Comparison of ENCODE assay signal across 21 cellular contexts in the genomic region with DNA sequence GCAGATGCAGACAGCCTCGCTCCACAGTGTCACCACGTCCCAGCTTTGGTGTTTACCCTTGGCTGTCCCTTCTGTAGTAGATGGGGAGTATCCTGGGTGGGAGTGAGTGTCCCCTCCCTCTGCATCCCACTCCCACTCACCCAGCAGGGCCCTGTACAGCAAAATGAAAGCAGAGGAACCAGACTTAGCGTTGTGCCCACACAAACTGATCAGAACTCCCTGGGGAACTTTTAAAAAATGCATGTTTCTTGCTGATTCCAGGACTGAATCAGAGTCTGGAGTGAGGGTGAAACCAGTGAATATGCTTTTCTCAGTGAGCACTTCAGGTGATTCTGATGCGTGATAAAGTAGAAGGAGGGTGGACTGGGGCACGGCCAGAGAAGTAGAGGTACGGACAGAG. TPM values are rescaled to one million over a fixed set of nuclear protein-coding genes. Genes with fewer than 3 reads are reported as not detected.
A peak's percentile ranks its signal among the peaks of the same experiment; 100 is the strongest.
DNase-seq lines count a peak whose midpoint lies in the region; ATAC-seq, FAIRE-seq and TF ChIP-seq lines count a peak whose summit lies in the region.
"Had no signal": no experiment of that assay in that cellular context is flagged by ENCODE, and none has a peak within 500 bp of the region (broad histone marks: within the 10 kb centered on the region; RNA-seq: fewer than 3 reads in every experiment).

No MANE protein-coding gene starts in this region.

- peak overlapping the region; percentile 19 for H3K27ac Mint-ChIP-seq in neural crest cell (ENCODE audit: unreplicated experiment)
- H3K27ac Mint-ChIP-seq: activated CD4-positive, alpha-beta T cell treated with anti-CD3 and anti-CD28 coated beads for 36 hours; activated naive CD4-positive, alpha-beta T cell treated with anti-CD3 and anti-CD28 coated beads, Interleukin-2, amount 50 U/mL, for 24 hours; CD8-positive, alpha-beta memory T cell; T-helper 17 cell had no signal

- ATAC-seq in upper lobe of right lung, result no peak
- ATAC-seq: activated CD4-positive, alpha-beta T cell treated with anti-CD3 and anti-CD28 coated beads for 36 hours; GM12878; T-helper 17 cell had no signal

- no peak for TF ChIP-seq CTCF in Peyer's patch (IDR thresholded peaks at IDR 0.05)
- no peak for TF ChIP-seq CTCF in fibroblast of mammary gland (conservative IDR thresholded peaks at IDR 0.05; ENCODE audit: control insufficient read depth, insufficient read depth, low read depth, low read length)
- TF ChIP-seq CTCF in neural crest cell (conservative IDR thresholded peaks at IDR 0.05), result no peak
- no peak for TF ChIP-seq CTCF in upper lobe of right lung (IDR thresholded peaks at IDR 0.05)

- H3K27me3 ChIP-seq in Peyer's patch (no peaks in the 10 kb centered on the region), upper lobe of right lung (no peaks in the 10 kb centered on the region)

- H3K4me1 Mint-ChIP-seq in neural crest cell, result peaks cover 41% of the 10 kb centered on the region
- H3K4me1 Mint-ChIP-seq: activated CD4-positive, alpha-beta T cell treated with anti-CD3 and anti-CD28 coated beads for 36 hours had no signal

- H3K36me3 ChIP-seq in Peyer's patch (peaks cover 0 to 2% (median 0%) of the 10 kb centered on the region in 3 donors), upper lobe of right lung (peaks cover 3% of the 10 kb centered on the region)

- H3K9me3 Mint-ChIP-seq in neural crest cell, result no peaks in the 10 kb centered on the region
- H3K9me3 Mint-ChIP-seq: activated naive CD4-positive, alpha-beta T cell treated with anti-CD3 and anti-CD28 coated beads, Interleukin-2, amount 50 U/mL, for 24 hours; CD8-positive, alpha-beta memory T cell had no signal

- H3K9me3 ChIP-seq in Peyer's patch (no peaks in the 10 kb centered on the region), upper lobe of right lung (no peaks in the 10 kb centered on the region)

- TF ChIP-seq POLR2A in Peyer's patch (IDR thresholded peaks at IDR 0.05), result no peak
- TF ChIP-seq POLR2A in H54 (IDR thresholded peaks at IDR 0.05; ENCODE audit: low read depth, low read length), result no peak

- H3K36me3 Mint-ChIP-seq in neural crest cell (ENCODE audit: low read depth), result no peaks in the 10 kb centered on the region
- H3K36me3 Mint-ChIP-seq: activated naive CD4-positive, alpha-beta T cell treated with anti-CD3 and anti-CD28 coated beads, Interleukin-2, amount 50 U/mL, for 24 hours had no signal

- H3K27ac ChIP-seq in Peyer's patch (peak overlapping the region in 3 of 4 donors; percentile 19 to 73 (median 60)), upper lobe of right lung (peak overlapping the region; percentile 86)

- no peak for FAIRE-seq in H54 (lab: Jason Lieb, UNC)
- FAIRE-seq: endometrium, GM12878 had no signal

- peak overlapping the region in 2 of 4 donors; percentile 8 to 9 for H3K4me3 ChIP-seq in Peyer's patch
- H3K4me3 ChIP-seq in fibroblast of mammary gland (ENCODE audit: control insufficient read depth, low read depth, low read length), result peak overlapping the region; percentile 2
- H3K4me3 ChIP-seq in upper lobe of right lung, result peak overlapping the region; percentile 58
- H3K4me3 ChIP-seq: GM12878 had no signal

- peak in 1 of 3 donors; percentile 32 for DNase-seq in Peyer's patch
- DNase-seq in fibroblast of mammary gland (ENCODE audit: low read depth), result peak; percentile 56
- DNase-seq in neural crest cell (ENCODE audit: low read depth, low spot score), result no peak
- peak; percentile 16 for DNase-seq in upper lobe of right lung
- no peak for DNase-seq in NCI-H82 treated with DMSO at 0.1 percent for 48 hours (lab: John Stamatoyannopoulos, UW; ENCODE audit: unreplicated experiment)
- no peak for DNase-seq in activated CD4-positive, alpha-beta T cell treated with anti-CD3 and anti-CD28 coated beads for 1 hour
- DNase-seq in H54 (ENCODE audit: insufficient read length, low spot score), result no peak
- DNase-seq: activated CD4-positive, alpha-beta T cell treated with anti-CD3 and anti-CD28 coated beads for 36 hours; activated CD8-positive, alpha-beta memory T cell treated with anti-CD3 and anti-CD28 coated beads, Interleukin-2, amount 50 U/mL, for 48 hours; CD8-positive, alpha-beta memory T cell; EL; NCI-H2107; nucleus accumbens; stimulated activated CD4-positive, alpha-beta T cell treated with anti-CD3 and anti-CD28 coated beads, Interleukin-12 subunit alpha, Interleukin-12 subunit beta, amount 100 ng/mL, for 4 hours; T-helper 17 cell had no signal

- H3K4me3 Mint-ChIP-seq in neural crest cell, result no peak overlapping the region
- H3K4me3 Mint-ChIP-seq: activated CD4-positive, alpha-beta T cell treated with anti-CD3 and anti-CD28 coated beads for 36 hours; activated naive CD4-positive, alpha-beta T cell treated with anti-CD3 and anti-CD28 coated beads, Interleukin-2, amount 50 U/mL, for 24 hours; CD8-positive, alpha-beta memory T cell; T-helper 17 cell had no signal

- peaks cover 0 to 44% (median 3%) of the 10 kb centered on the region in 4 donors for H3K4me1 ChIP-seq in Peyer's patch
- H3K4me1 ChIP-seq in upper lobe of right lung, result peaks cover 60% of the 10 kb centered on the region

- no peaks in the 10 kb centered on the region for H3K27me3 Mint-ChIP-seq in neural crest cell (ENCODE audit: low read depth)

- intact Hi-C loops in upper lobe of right lung (cut with DNase I), result no loop called here

RNA-seq across cellular contexts. Expression of a gene that starts 2.9 kb away (rescaled TPM):
- total RNA-seq in Peyer's patch (100 to 1,000 TPM in 1 of 4 donors, 10 to 100 TPM in 3; 46.4 to 169 (median 56.8) TPM), neural crest cell (0.14 and 0.49 TPM in 2 replicates), upper lobe of right lung (223 TPM)
- total RNA-seq: activated CD4-positive, alpha-beta T cell treated with anti-CD3 and anti-CD28 coated beads for 36 hours; GM12878; MCF 10A; T-helper 17 cell had no signal

RNA-seq across cellular contexts. Expression of a gene that starts 22.3 kb away (rescaled TPM):
- total RNA-seq in Peyer's patch (not detected), neural crest cell (not detected in 2 replicates), upper lobe of right lung (not detected)
- total RNA-seq: activated CD4-positive, alpha-beta T cell treated with anti-CD3 and anti-CD28 coated beads for 36 hours; CD8-positive, alpha-beta memory T cell; GM12878; lung microvascular endothelial cell; MCF 10A; subcutaneous adipose tissue; T-helper 17 cell had no signal

RNA-seq across cellular contexts. Expression of a gene that starts 41.3 kb away (rescaled TPM):
- total RNA-seq in Peyer's patch, result 10 to 100 TPM in 3 of 4 donors, 1 to 10 TPM in 1; 9.1 to 71.6 (median 59.2) TPM
- 30.5 and 34.3 TPM in 2 replicates for total RNA-seq in neural crest cell
- 33.5 TPM for total RNA-seq in upper lobe of right lung

Comparison
In these comparisons a context has a peak if more than half of its experiments do, and no peak if none do; other contexts are left out.
1. DNase-seq: peak in fibroblast of mammary gland (single experiment) and upper lobe of right lung (single experiment); none in neural crest cell (single experiment), NCI-H82 treated with DMSO at 0.1 percent for 48 hours (single experiment), activated CD4-positive, alpha-beta T cell treated with anti-CD3 and anti-CD28 coated beads for 1 hour (single experiment) and H54 (single experiment).
2. RNA of a gene that starts 2.9 kb away (total RNA-seq): 223 TPM in upper lobe of right lung (single experiment) and 46.4 to 169 TPM in Peyer's patch; 0.14 to 0.49 TPM in neural crest cell; every median in the first group is over 10 times any median in the second.